2 cellular contexts compared by ENCODE assay signal in the genomic region with DNA sequence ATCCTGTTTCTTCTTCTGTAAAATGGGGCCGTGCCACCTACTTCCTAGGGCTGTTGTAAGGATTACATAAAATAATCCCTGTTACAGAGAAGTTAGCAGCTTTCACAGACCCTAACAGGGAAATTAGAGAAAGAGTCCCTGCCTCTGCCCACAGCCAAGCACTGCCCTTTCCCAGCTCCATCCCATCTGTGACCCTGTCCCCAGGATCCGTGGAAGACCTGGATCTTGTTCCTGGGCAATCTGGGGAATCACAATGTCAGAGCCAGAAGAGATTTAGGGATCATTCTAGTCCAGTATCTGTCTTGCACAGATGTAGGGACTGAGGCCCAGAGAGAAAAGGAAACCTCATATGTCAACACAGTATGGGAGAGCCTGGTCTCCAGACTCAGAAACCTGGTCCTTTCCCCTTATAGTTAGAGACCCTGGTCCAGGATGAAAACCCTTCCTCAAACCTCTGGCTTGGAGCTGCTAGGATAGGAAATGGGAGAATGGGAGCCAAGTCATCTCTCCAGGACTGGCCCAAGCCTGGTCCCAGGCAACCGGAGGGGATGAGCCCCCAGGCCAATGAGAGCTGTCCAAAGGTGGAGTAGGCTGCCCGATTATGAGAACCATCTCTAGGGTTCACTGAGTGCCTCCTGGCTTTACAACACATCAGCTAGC.
A peak's percentile ranks its signal among the peaks of the same experiment; 100 is the strongest.
TF ChIP-seq lines count a peak whose summit lies in the region.

No MANE protein-coding gene starts in this region.

TF ChIP-seq in GM23338, 12 proteins besides CTCF, POLR2A, EP300 and RAD21 (continued from another document):
- TF ChIP-seq, protein P1, sequence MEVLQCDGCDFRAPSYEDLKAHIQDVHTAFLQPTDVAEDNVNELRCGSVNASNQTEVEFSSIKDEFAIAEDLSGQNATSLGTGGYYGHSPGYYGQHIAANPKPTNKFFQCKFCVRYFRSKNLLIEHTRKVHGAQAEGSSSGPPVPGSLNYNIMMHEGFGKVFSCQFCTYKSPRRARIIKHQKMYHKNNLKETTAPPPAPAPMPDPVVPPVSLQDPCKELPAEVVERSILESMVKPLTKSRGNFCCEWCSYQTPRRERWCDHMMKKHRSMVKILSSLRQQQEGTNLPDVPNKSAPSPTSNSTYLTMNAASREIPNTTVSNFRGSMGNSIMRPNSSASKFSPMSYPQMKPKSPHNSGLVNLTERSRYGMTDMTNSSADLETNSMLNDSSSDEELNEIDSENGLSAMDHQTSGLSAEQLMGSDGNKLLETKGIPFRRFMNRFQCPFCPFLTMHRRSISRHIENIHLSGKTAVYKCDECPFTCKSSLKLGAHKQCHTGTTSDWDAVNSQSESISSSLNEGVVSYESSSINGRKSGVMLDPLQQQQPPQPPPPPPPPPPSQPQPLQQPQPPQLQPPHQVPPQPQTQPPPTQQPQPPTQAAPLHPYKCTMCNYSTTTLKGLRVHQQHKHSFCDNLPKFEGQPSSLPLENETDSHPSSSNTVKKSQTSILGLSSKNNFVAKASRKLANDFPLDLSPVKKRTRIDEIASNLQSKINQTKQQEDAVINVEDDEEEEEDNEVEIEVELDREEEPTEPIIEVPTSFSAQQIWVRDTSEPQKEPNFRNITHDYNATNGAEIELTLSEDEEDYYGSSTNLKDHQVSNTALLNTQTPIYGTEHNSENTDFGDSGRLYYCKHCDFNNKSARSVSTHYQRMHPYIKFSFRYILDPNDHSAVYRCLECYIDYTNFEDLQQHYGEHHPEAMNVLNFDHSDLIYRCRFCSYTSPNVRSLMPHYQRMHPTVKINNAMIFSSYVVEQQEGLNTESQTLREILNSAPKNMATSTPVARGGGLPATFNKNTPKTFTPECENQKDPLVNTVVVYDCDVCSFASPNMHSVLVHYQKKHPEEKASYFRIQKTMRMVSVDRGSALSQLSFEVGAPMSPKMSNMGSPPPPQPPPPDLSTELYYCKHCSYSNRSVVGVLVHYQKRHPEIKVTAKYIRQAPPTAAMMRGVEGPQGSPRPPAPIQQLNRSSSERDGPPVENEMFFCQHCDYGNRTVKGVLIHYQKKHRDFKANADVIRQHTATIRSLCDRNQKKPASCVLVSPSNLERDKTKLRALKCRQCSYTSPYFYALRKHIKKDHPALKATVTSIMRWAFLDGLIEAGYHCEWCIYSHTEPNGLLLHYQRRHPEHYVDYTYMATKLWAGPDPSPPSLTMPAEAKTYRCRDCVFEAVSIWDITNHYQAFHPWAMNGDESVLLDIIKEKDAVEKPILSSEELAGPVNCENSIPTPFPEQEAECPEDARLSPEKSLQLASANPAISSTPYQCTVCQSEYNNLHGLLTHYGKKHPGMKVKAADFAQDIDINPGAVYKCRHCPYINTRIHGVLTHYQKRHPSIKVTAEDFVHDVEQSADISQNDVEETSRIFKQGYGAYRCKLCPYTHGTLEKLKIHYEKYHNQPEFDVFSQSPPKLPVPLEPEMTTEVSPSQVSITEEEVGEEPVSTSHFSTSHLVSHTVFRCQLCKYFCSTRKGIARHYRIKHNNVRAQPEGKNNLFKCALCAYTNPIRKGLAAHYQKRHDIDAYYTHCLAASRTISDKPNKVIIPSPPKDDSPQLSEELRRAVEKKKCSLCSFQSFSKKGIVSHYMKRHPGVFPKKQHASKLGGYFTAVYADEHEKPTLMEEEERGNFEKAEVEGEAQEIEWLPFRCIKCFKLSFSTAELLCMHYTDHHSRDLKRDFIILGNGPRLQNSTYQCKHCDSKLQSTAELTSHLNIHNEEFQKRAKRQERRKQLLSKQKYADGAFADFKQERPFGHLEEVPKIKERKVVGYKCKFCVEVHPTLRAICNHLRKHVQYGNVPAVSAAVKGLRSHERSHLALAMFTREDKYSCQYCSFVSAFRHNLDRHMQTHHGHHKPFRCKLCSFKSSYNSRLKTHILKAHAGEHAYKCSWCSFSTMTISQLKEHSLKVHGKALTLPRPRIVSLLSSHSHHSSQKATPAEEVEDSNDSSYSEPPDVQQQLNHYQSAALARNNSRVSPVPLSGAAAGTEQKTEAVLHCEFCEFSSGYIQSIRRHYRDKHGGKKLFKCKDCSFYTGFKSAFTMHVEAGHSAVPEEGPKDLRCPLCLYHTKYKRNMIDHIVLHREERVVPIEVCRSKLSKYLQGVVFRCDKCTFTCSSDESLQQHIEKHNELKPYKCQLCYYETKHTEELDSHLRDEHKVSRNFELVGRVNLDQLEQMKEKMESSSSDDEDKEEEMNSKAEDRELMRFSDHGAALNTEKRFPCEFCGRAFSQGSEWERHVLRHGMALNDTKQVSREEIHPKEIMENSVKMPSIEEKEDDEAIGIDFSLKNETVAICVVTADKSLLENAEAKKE (CRISPR knock-in tag; IDR thresholded peaks at IDR 0.05), result no peak
- no peak for TF ChIP-seq POLR2AphosphoS5 (IDR thresholded peaks at IDR 0.05; ENCODE audit: low read depth)
- TF ChIP-seq STAT1 (IDR thresholded peaks at IDR 0.05; ENCODE audit: unreplicated experiment), result no peak
- TF ChIP-seq NANOG (IDR thresholded peaks at IDR 0.05; ENCODE audit: borderline replicate concordance), result no peak
- peak; percentile 73 for TF ChIP-seq EZH2 (IDR thresholded peaks at IDR 0.05; ENCODE audit: low read depth, unreplicated experiment)
- no peak for TF ChIP-seq ZNF114 (CRISPR knock-in tag; IDR thresholded peaks at IDR 0.05)
- TF ChIP-seq ZNF331 (CRISPR knock-in tag; IDR thresholded peaks at IDR 0.05; ENCODE audit: low read depth), result no peak
- TF ChIP-seq EZH2phosphoT487 (IDR thresholded peaks at IDR 0.05; ENCODE audit: unreplicated experiment), result no peak

TF ChIP-seq in WTC11, 78 proteins besides CTCF, POLR2A, EP300 and RAD21:
- no peak for TF ChIP-seq ZNF532 (CRISPR knock-in tag; IDR thresholded peaks at IDR 0.05; ENCODE audit: borderline replicate concordance)
- TF ChIP-seq TCF7 (CRISPR knock-in tag; IDR thresholded peaks at IDR 0.05; ENCODE audit: low read depth), result no peak
- TF ChIP-seq GRHL2 (CRISPR knock-in tag; IDR thresholded peaks at IDR 0.05; ENCODE audit: insufficient replicate concordance, severe bottlenecking), result no peak
- TF ChIP-seq, protein P2, sequence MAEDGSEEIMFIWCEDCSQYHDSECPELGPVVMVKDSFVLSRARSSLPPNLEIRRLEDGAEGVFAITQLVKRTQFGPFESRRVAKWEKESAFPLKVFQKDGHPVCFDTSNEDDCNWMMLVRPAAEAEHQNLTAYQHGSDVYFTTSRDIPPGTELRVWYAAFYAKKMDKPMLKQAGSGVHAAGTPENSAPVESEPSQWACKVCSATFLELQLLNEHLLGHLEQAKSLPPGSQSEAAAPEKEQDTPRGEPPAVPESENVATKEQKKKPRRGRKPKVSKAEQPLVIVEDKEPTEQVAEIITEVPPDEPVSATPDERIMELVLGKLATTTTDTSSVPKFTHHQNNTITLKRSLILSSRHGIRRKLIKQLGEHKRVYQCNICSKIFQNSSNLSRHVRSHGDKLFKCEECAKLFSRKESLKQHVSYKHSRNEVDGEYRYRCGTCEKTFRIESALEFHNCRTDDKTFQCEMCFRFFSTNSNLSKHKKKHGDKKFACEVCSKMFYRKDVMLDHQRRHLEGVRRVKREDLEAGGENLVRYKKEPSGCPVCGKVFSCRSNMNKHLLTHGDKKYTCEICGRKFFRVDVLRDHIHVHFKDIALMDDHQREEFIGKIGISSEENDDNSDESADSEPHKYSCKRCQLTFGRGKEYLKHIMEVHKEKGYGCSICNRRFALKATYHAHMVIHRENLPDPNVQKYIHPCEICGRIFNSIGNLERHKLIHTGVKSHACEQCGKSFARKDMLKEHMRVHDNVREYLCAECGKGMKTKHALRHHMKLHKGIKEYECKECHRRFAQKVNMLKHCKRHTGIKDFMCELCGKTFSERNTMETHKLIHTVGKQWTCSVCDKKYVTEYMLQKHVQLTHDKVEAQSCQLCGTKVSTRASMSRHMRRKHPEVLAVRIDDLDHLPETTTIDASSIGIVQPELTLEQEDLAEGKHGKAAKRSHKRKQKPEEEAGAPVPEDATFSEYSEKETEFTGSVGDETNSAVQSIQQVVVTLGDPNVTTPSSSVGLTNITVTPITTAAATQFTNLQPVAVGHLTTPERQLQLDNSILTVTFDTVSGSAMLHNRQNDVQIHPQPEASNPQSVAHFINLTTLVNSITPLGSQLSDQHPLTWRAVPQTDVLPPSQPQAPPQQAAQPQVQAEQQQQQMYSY (CRISPR knock-in tag; IDR thresholded peaks at IDR 0.05), result peak; percentile 83
TF ChIP-seq in WTC11: peak in this region for 1.
